Comparison of ENCODE assay signal across 31 cellular contexts in genomic region chr10:48302515-48303476, GRCh38. TPM values are rescaled to one million over a fixed set of nuclear protein-coding genes. Genes with fewer than 3 reads are reported as not detected.
"Had no signal": no experiment of that assay in that cellular context is flagged by ENCODE, and none has a peak within 500 bp of the region (broad histone marks: within the 10 kb centered on the region; RNA-seq: fewer than 3 reads in every experiment).

No MANE protein-coding gene starts in this region.

- DNase-seq: activated CD4-positive, alpha-beta T cell treated with anti-CD3 and anti-CD28 coated beads for 48 hours; activated CD4-positive, alpha-beta T cell treated with anti-CD3 and anti-CD28 coated beads, Interleukin-2, amount 50 U/mL, for 4 hours; activated CD8-positive, alpha-beta memory T cell treated with anti-CD3 and anti-CD28 coated beads, Interleukin-2, amount 10 ng/mL, durations not matched to agents 7 days and 5 days; activated effector memory CD4-positive, alpha-beta T cell treated with Interleukin-2 at 50 U/mL for 16 hours; activated naive CD4-positive, alpha-beta T cell; activated T-cell treated with anti-CD3 and anti-CD28 coated beads, Interleukin-2, amount 50 U/mL, for 24 hours; aorta; caudate nucleus; cortex of kidney; MG63; NCI-H1048; NCI-H1417; NCI-H1930; NCI-H2171; NCI-H2227 treated with DMSO at 0.1 percent for 48 hours; NCI-H446 treated with DMSO at 0.1 percent for 48 hours; NCI-H524 treated with DMSO at 0.1 percent for 48 hours; NCI-H82; NK-92 treated with Interleukin-12 subunit alpha and Interleukin-12 subunit beta, amount 100 ng/mL, for 24 hours; OCI-M1; Right ventricle myocardium superior; SJCRH30; SK-N-SH; T-helper 1 cell had no signal

- H3K9me3 Mint-ChIP-seq: activated naive CD4-positive, alpha-beta T cell treated with anti-CD3 and anti-CD28 coated beads, Interleukin-2, amount 50 U/mL, for 24 hours; activated T-helper 1 cell treated with anti-CD3 and anti-CD28 coated beads, Interleukin-12 subunit alpha, Interleukin-12 subunit beta, Interleukin-2, Interleukin-4 antibody, amounts not matched to agents 30 ng/mL and 10 ng/mL and 1 ng/mL, durations not matched to agents 14 hours and 24 hours and 36 hours had no signal

- H3K27ac Mint-ChIP-seq: activated CD8-positive, alpha-beta memory T cell treated with anti-CD3 and anti-CD28 coated beads, Interleukin-2, amount 10 ng/mL, durations not matched to agents 7 days and 5 days; activated naive CD4-positive, alpha-beta T cell treated with anti-CD3 and anti-CD28 coated beads, Interleukin-2, amount 50 U/mL, for 24 hours; activated T-cell treated with anti-CD3 and anti-CD28 coated beads, Interleukin-2, amount 50 U/mL, for 24 hours; activated T-helper 1 cell treated with anti-CD3 and anti-CD28 coated beads, Interleukin-12 subunit alpha, Interleukin-12 subunit beta, Interleukin-2, Interleukin-4 antibody, amounts not matched to agents 30 ng/mL and 10 ng/mL and 1 ng/mL, durations not matched to agents 14 hours and 24 hours and 36 hours had no signal

- H3K4me3 ChIP-seq: breast epithelium, MG63, SJCRH30 had no signal

- H3K27me3 ChIP-seq: breast epithelium, MG63, SJCRH30 had no signal

- H3K9ac ChIP-seq: SK-N-SH had no signal

- ATAC-seq: activated CD4-positive, CD25-positive, alpha-beta regulatory T cell treated with anti-CD3 and anti-CD28 coated beads, Interleukin-2, amount 50 U/mL, for 24 hours; activated CD8-positive, alpha-beta memory T cell treated with anti-CD3 and anti-CD28 coated beads, Interleukin-2, amount 10 ng/mL, durations not matched to agents 7 days and 5 days; Panc1 had no signal

- H3K4me1 ChIP-seq: breast epithelium, SJCRH30 had no signal

- H3K27me3 Mint-ChIP-seq: activated CD8-positive, alpha-beta memory T cell treated with anti-CD3 and anti-CD28 coated beads, Interleukin-2, amount 10 ng/mL, durations not matched to agents 7 days and 5 days; activated naive CD4-positive, alpha-beta T cell treated with anti-CD3 and anti-CD28 coated beads, Interleukin-2, amount 50 U/mL, for 24 hours; activated T-cell treated with anti-CD3 and anti-CD28 coated beads, Interleukin-2, amount 50 U/mL, for 24 hours had no signal

- H3K27ac ChIP-seq: breast epithelium, RWPE1, SJCRH30 had no signal

- H3K36me3 ChIP-seq: breast epithelium, MG63, SJCRH30 had no signal

- H3K36me3 Mint-ChIP-seq: activated naive CD4-positive, alpha-beta T cell treated with anti-CD3 and anti-CD28 coated beads, Interleukin-2, amount 50 U/mL, for 24 hours had no signal

- H3K4me3 Mint-ChIP-seq: activated CD8-positive, alpha-beta memory T cell treated with anti-CD3 and anti-CD28 coated beads, Interleukin-2, amount 10 ng/mL, durations not matched to agents 7 days and 5 days; activated naive CD4-positive, alpha-beta T cell treated with anti-CD3 and anti-CD28 coated beads, Interleukin-2, amount 50 U/mL, for 24 hours; activated T-cell treated with anti-CD3 and anti-CD28 coated beads, Interleukin-2, amount 50 U/mL, for 24 hours; activated T-helper 1 cell treated with anti-CD3 and anti-CD28 coated beads, Interleukin-12 subunit alpha, Interleukin-12 subunit beta, Interleukin-2, Interleukin-4 antibody, amounts not matched to agents 30 ng/mL and 10 ng/mL and 1 ng/mL, durations not matched to agents 14 hours and 24 hours and 36 hours had no signal

- H3K9me3 ChIP-seq: breast epithelium, MG63, SJCRH30, SK-N-SH had no signal

- H3K4me2 ChIP-seq: SK-N-SH had no signal

RNA-seq across cellular contexts. Expression of gene FRMPD2, which starts 28.3 kb away (rescaled TPM):
- total RNA-seq: activated CD8-positive, alpha-beta memory T cell treated with anti-CD3 and anti-CD28 coated beads, Interleukin-2, amount 10 ng/mL, durations not matched to agents 7 days and 5 days; activated T-helper 1 cell treated with anti-CD3 and anti-CD28 coated beads, Interleukin-12 subunit alpha, Interleukin-12 subunit beta, Interleukin-2, Interleukin-4 antibody, amounts not matched to agents 30 ng/mL and 10 ng/mL and 1 ng/mL, durations not matched to agents 14 hours and 24 hours and 36 hours; aorta; SJCRH30; T-helper 2 cell treated with Interferon-gamma antibody and Interleukin-4, amounts not matched to agents 100 ng/mL and 5 ng/mL, for 36 hours had no signal
- polyA plus RNA-seq: aorta had no signal
